Comparison of ENCODE assay signal across 6 cellular contexts in the genomic region with DNA sequence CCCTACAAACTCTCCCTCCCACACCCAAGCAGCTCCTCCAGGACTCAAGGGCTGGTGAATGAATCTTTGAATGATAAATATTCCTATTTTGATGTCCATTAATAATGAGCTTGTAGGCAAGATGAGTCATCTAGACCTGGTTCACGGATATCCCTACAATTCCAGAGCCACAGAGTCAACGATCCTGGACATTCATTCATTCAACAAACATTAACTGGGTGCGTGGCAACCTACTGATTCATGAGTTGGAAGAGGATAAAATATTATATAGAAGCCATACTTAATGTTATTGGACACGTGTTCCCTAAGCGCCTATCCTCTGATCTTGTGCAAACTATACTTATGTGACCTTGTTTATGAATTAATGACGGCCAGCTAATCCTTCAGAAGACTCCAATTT. TPM values are rescaled to one million over a fixed set of nuclear protein-coding genes. Genes with fewer than 3 reads are reported as not detected.
DNase-seq lines count a peak whose midpoint lies in the region; ATAC-seq, FAIRE-seq and TF ChIP-seq lines count a peak whose summit lies in the region.

No MANE protein-coding gene starts in this region.

- peak overlapping the region; percentile 89 for H2AFZ ChIP-seq in K562 (ENCODE audit: low read depth, low read length)

- no peaks in the 10 kb centered on the region for H3K27me3 ChIP-seq in HUES64 (ENCODE audit: insufficient read depth, low read length)
- peaks cover 0 to 11% of the 10 kb centered on the region in 2 experiments; a peak in 2 of 5 replicates for H3K27me3 ChIP-seq in K562 (ENCODE audit: control insufficient read depth in 2 of 2, insufficient read depth in 2 of 2, low read length in 2 of 2)
- no peaks in the 10 kb centered on the region for H3K27me3 ChIP-seq in aorta (ENCODE audit: control insufficient read depth in 1 of 2, insufficient read depth in 2 of 2, low read length in 1 of 2)

- no peak for ATAC-seq in K562
- peak; percentile 30 for ATAC-seq in omental fat pad (ENCODE audit: low FRiP score)
- ATAC-seq in GM19467 (IDR thresholded peaks at IDR 0.05; ENCODE audit: unreplicated experiment) = no peak
- no peak for ATAC-seq in aorta (ENCODE audit: low FRiP score)

- no peak for FAIRE-seq in K562 (lab: Jason Lieb, UNC)

- TF ChIP-seq EP300 in K562 (IDR thresholded peaks at IDR 0.05; ENCODE audit: low read length) = no peak

- WGBS in HUES64 = 35% methylated on average over 4 of the region's 6 CpGs
- 49% methylated on average over 6 of the region's 6 CpGs for WGBS in K562 (ENCODE audit: insufficient coverage, low coverage, missing lambda C conversion rate)
- 50 to 53% methylated on average over 6 of the region's 6 CpGs for WGBS in aorta, 2 donors

- no peaks in the 10 kb centered on the region for H3K36me3 ChIP-seq in HUES64 (ENCODE audit: insufficient read depth, low read length)
- H3K36me3 ChIP-seq in K562 (ENCODE audit: control insufficient read depth, insufficient read depth, low read length) = no peaks in the 10 kb centered on the region
- no peaks in the 10 kb centered on the region for H3K36me3 ChIP-seq in aorta (ENCODE audit: control insufficient read depth in 1 of 2, insufficient read depth in 2 of 2, low read length in 1 of 2)

- H3K9me3 ChIP-seq in HUES64 (ENCODE audit: insufficient read depth, low read depth, low read length) (no peaks in the 10 kb centered on the region), K562 (replicated peaks; ENCODE audit: control insufficient read depth, insufficient read depth, low read depth, low read length) (no peaks in the 10 kb centered on the region), aorta (ENCODE audit: control insufficient read depth, low read length) (no peaks in the 10 kb centered on the region)

- in situ Hi-C loops in K562 (cut with MboI) = no loop called here

- BruUV-seq in K562 (replicated peaks; lab: Mats Ljungman, UMichigan) = no TSS peak

- no peaks in the 10 kb centered on the region for H3K79me2 ChIP-seq in K562 (ENCODE audit: control insufficient read depth, insufficient read depth, low read length)

- H3K4me1 ChIP-seq in HUES64 (ENCODE audit: insufficient read depth, low read length) (peaks cover 19% of the 10 kb centered on the region), K562 (replicated peaks in 1 of 2; ENCODE audit: control insufficient read depth in 2 of 2, insufficient read depth in 2 of 2, low read length in 2 of 2) (peaks cover 0 to 7% of the 10 kb centered on the region in 2 experiments; a peak in 1 of 5 replicates), aorta (ENCODE audit: control insufficient read depth in 1 of 2, insufficient read depth in 2 of 2, low read length in 2 of 2) (no peaks in the 10 kb centered on the region)

- H3K9me1 ChIP-seq in K562 (ENCODE audit: control insufficient read depth, insufficient read depth, low read length) = no peaks in the 10 kb centered on the region

- peak overlapping the region; percentile 52 for H3K4me2 ChIP-seq in K562 (ENCODE audit: insufficient read depth, low read length)

- intact Hi-C loops in K562 (cut with micrococcal nuclease) (no loop called here), aorta (cut with DNase I) (no loop called here)

- no peak overlapping the region for H3K27ac ChIP-seq in HUES64 (ENCODE audit: low read depth, low read length)
- no peak overlapping the region for H3K27ac ChIP-seq in K562 (ENCODE audit: extremely low read depth, low read depth, low read length)
- no peak overlapping the region for H3K27ac ChIP-seq in aorta (ENCODE audit: low read depth in 1 of 2, low read length in 2 of 2)

- TF ChIP-seq POLR2A in K562 (conservative IDR thresholded peaks at IDR 0.05) = no peak

- TF ChIP-seq CTCF in K562 (IDR thresholded peaks at IDR 0.05 in 2 of 3, conservative IDR thresholded peaks at IDR 0.05 in 1 of 3; ENCODE audit: insufficient read depth in 2 of 3, low read depth in 1 of 3, low read length in 3 of 3) = no peak
- TF ChIP-seq CTCF in omental fat pad (IDR thresholded peaks at IDR 0.05) = no peak

- peaks cover 6% of the 10 kb centered on the region; the same call in 1 of the 2 replicates for H4K20me1 ChIP-seq in K562 (replicated peaks; ENCODE audit: control insufficient read depth, insufficient read depth, low read length)

- POLR2A ChIA-PET in K562 (lab: Yijun Ruan, JAX) = interaction anchor here (0.7 kb wide), 1 partner anchor 821 kb away, joined by 3 read pairs; no protein-coding TSS in a partner anchor

- H3K9ac ChIP-seq in HUES64 (ENCODE audit: low read depth, low read length) = no peak overlapping the region
- no peak overlapping the region for H3K9ac ChIP-seq in K562 (ENCODE audit: insufficient read depth in 1 of 2, low read depth in 2 of 2, low read length in 2 of 2)

- CTCF ChIA-PET in K562 (lab: Yijun Ruan, JAX; ENCODE audit: low intra/inter-chr PET ratio) = no interaction called here

- peak overlapping the region; percentile 32; the same call in 1 of the 2 replicates for H3K4me3 ChIP-seq in HUES64 (ENCODE audit: low read length)
- no peak overlapping the region for H3K4me3 ChIP-seq in K562
- no peak overlapping the region for H3K4me3 ChIP-seq in aorta (ENCODE audit: low read length in 2 of 2)

- no peak for DNase-seq in K562 (ENCODE audit: extremely low read depth in 1 of 4, low spot score in 3 of 4)
- DNase-seq in omental fat pad (ENCODE audit: low spot score) = no peak
- no peak for DNase-seq in GDM1 (lab: John Stamatoyannopoulos, UW)
- no peak for DNase-seq in aorta

- TF ChIP-seq RAD21 in K562 (CRISPR knock-in tag; conservative IDR thresholded peaks at IDR 0.05 in 1 of 2, IDR thresholded peaks at IDR 0.05 in 1 of 2) = no peak

RNA-seq across cellular contexts. Expression of gene OTUB2, which starts 0.4 kb away (rescaled TPM):
- polyA plus RNA-seq in HUES64 (2013, experiment 1 of 2) = 3.2 TPM
- 4.1 TPM for polyA plus RNA-seq in HUES64 (2013, experiment 2 of 2)
- 0.12 and 0.72 TPM in 2 replicates for total RNA-seq in K562 (2011; cell fraction: chromatin; rRNA removed; ENCODE audit: low replicate concordance)
- total RNA-seq in K562 (2011; cell fraction: nucleolus; rRNA removed) = 0.26 and 1.0 TPM in 2 replicates
- total RNA-seq in K562 (2011; cell fraction: nucleoplasm; rRNA removed) = 0.22 and 0.38 TPM in 2 replicates
- total RNA-seq in K562 (2014; rRNA removed) (0.23 and 0.24 TPM in 2 replicates), K562 (2014; rRNA removed; fragmentation: Illumina TruSeq; extraction: Trizol) (0.07 and 0.35 TPM in 2 replicates), K562 (2015; rRNA removed; fragmentation: Illumina TruSeq; extraction: Trizol) (0.11 and 0.15 TPM in 2 replicates), K562 (2021) (0.31 and 0.34 TPM in 2 replicates), omental fat pad (1 to 10 TPM in 2 of 4 donors, under 1 TPM in 2; 0.47 to 1.7 (median 0.96) TPM), aorta (under 1 TPM; 0.42 to 0.60 TPM)
- polyA plus RNA-seq in K562 (2011; rRNA removed) (0.11 and 0.20 TPM in 2 replicates), K562 (2014; fragmentation: Illumina TruSeq; extraction: Trizol) (0.15 and 0.21 TPM in 2 replicates), K562 (2014; fragmentation: Nextera tagmentation; extraction: Ambion mirVana) (under 1 TPM; 0.01 to 0.08 TPM), K562 (2014; rRNA removed) (0.08 and 0.26 TPM in 2 replicates), aorta (not detected)
- polyA plus RNA-seq in K562 (2011; cell fraction: cytosol; rRNA removed) = 0.09 and 0.12 TPM in 2 replicates
- polyA plus RNA-seq in K562 (2011; cell fraction: nucleus; rRNA removed) = 0.18 and 0.33 TPM in 2 replicates
- polyA plus RNA-seq in K562 (2012) = 0.21 and 0.28 TPM in 2 replicates
- polyA minus RNA-seq in K562 (2011; rRNA and poly(A)+ RNA removed) = 0.18 and 0.46 TPM in 2 replicates
- polyA minus RNA-seq in K562 (2011; cell fraction: cytosol; rRNA and poly(A)+ RNA removed) = 0.67 TPM in 1 of 2 replicates, not detected in the other
- 0.22 and 0.40 TPM in 2 replicates for polyA minus RNA-seq in K562 (2011; cell fraction: nucleus; rRNA and poly(A)+ RNA removed)

RNA-seq across cellular contexts. Expression of gene CCDC197, which starts 28.6 kb away (rescaled TPM):
- polyA plus RNA-seq in HUES64 (2013, experiment 1 of 2) = not detected
- not detected for polyA plus RNA-seq in HUES64 (2013, experiment 2 of 2)
- total RNA-seq in K562 (2011; cell fraction: chromatin; rRNA removed; ENCODE audit: low replicate concordance) = not detected in 2 replicates
- not detected in 2 replicates for total RNA-seq in K562 (2011; cell fraction: nucleolus; rRNA removed)
- not detected in 2 replicates for total RNA-seq in K562 (2011; cell fraction: nucleoplasm; rRNA removed)
- total RNA-seq in K562 (2014; rRNA removed) (not detected in 2 replicates), K562 (2014; rRNA removed; fragmentation: Illumina TruSeq; extraction: Trizol) (not detected in 2 replicates), K562 (2015; rRNA removed; fragmentation: Illumina TruSeq; extraction: Trizol) (not detected in 2 replicates), K562 (2021) (not detected in 2 replicates), omental fat pad (not detected), aorta (under 1 TPM in 1 of 2 donors, not detected in 1; 0.60 TPM)
- polyA plus RNA-seq in K562 (2011; rRNA removed) (not detected in 2 replicates), K562 (2014; fragmentation: Illumina TruSeq; extraction: Trizol) (not detected in 2 replicates), K562 (2014; fragmentation: Nextera tagmentation; extraction: Ambion mirVana) (not detected), K562 (2014; rRNA removed) (not detected in 2 replicates), aorta (not detected)
- not detected in 2 replicates for polyA plus RNA-seq in K562 (2011; cell fraction: cytosol; rRNA removed)
- not detected in 2 replicates for polyA plus RNA-seq in K562 (2011; cell fraction: nucleus; rRNA removed)
- polyA plus RNA-seq in K562 (2012) = not detected in 2 replicates
- not detected in 2 replicates for polyA minus RNA-seq in K562 (2011; rRNA and poly(A)+ RNA removed)
- not detected in 2 replicates for polyA minus RNA-seq in K562 (2011; cell fraction: cytosol; rRNA and poly(A)+ RNA removed)
- polyA minus RNA-seq in K562 (2011; cell fraction: nucleus; rRNA and poly(A)+ RNA removed) = not detected in 2 replicates

RNA-seq across cellular contexts. Expression of gene ASB2, which starts 49.4 kb away (rescaled TPM):
- 0.30 TPM for polyA plus RNA-seq in HUES64 (2013, experiment 1 of 2)
- polyA plus RNA-seq in HUES64 (2013, experiment 2 of 2) = 0.51 TPM
- not detected in 2 replicates for total RNA-seq in K562 (2011; cell fraction: chromatin; rRNA removed; ENCODE audit: low replicate concordance)
- total RNA-seq in K562 (2011; cell fraction: nucleolus; rRNA removed) = not detected in 2 replicates
- total RNA-seq in K562 (2011; cell fraction: nucleoplasm; rRNA removed) = not detected in 2 replicates
- total RNA-seq in K562 (2014; rRNA removed) (not detected in 2 replicates), K562 (2014; rRNA removed; fragmentation: Illumina TruSeq; extraction: Trizol) (not detected in 2 replicates), K562 (2015; rRNA removed; fragmentation: Illumina TruSeq; extraction: Trizol) (not detected in 2 replicates), K562 (2021) (not detected in 2 replicates), omental fat pad (1 to 10 TPM in 1 of 4 donors, under 1 TPM in 3; 0.36 to 2.4 (median 0.56) TPM), aorta (10 to 100 TPM; 53.3 to 57.0 TPM)
- polyA plus RNA-seq in K562 (2011; rRNA removed) (not detected in 2 replicates), K562 (2014; fragmentation: Illumina TruSeq; extraction: Trizol) (not detected in 2 replicates), K562 (2014; fragmentation: Nextera tagmentation; extraction: Ambion mirVana) (not detected), K562 (2014; rRNA removed) (not detected in 2 replicates), aorta (10 to 100 TPM in 1 of 2 donors, 1 to 10 TPM in 1; 9.1 to 24.8 TPM)
- polyA plus RNA-seq in K562 (2011; cell fraction: cytosol; rRNA removed) = not detected in 2 replicates
- polyA plus RNA-seq in K562 (2011; cell fraction: nucleus; rRNA removed) = not detected in 2 replicates
- polyA plus RNA-seq in K562 (2012) = 0.12 TPM in 1 of 2 replicates, not detected in the other
- not detected in 2 replicates for polyA minus RNA-seq in K562 (2011; rRNA and poly(A)+ RNA removed)
- polyA minus RNA-seq in K562 (2011; cell fraction: cytosol; rRNA and poly(A)+ RNA removed) = not detected in 2 replicates
- polyA minus RNA-seq in K562 (2011; cell fraction: nucleus; rRNA and poly(A)+ RNA removed) = not detected in 2 replicates

RNA-seq across cellular contexts. Expression of gene DDX24, which starts 55.3 kb away (rescaled TPM):
- polyA plus RNA-seq in HUES64 (2013, experiment 1 of 2) = 132 TPM
- polyA plus RNA-seq in HUES64 (2013, experiment 2 of 2) = 132 TPM
- total RNA-seq in K562 (2011; cell fraction: chromatin; rRNA removed; ENCODE audit: low replicate concordance) = 39.3 and 70.0 TPM in 2 replicates
- 36.2 TPM in 2 replicates for total RNA-seq in K562 (2011; cell fraction: nucleolus; rRNA removed)
- total RNA-seq in K562 (2011; cell fraction: nucleoplasm; rRNA removed) = 33.4 and 34.7 TPM in 2 replicates
- total RNA-seq in K562 (2014; rRNA removed) (98.3 and 104 TPM in 2 replicates), K562 (2014; rRNA removed; fragmentation: Illumina TruSeq; extraction: Trizol) (129 and 139 TPM in 2 replicates), K562 (2015; rRNA removed; fragmentation: Illumina TruSeq; extraction: Trizol) (122 and 125 TPM in 2 replicates), K562 (2021) (118 and 127 TPM in 2 replicates), omental fat pad (100 to 1,000 TPM; 106 to 215 (median 147) TPM), aorta (100 to 1,000 TPM; 190 to 198 TPM)
- polyA plus RNA-seq in K562 (2011; rRNA removed) (95.7 and 98.6 TPM in 2 replicates), K562 (2014; fragmentation: Illumina TruSeq; extraction: Trizol) (139 and 175 TPM in 2 replicates), K562 (2014; fragmentation: Nextera tagmentation; extraction: Ambion mirVana) (100 to 1,000 TPM in 1 of 2 experiments, 10 to 100 TPM in 1; 95.1 to 136 TPM), K562 (2014; rRNA removed) (67.4 and 82.4 TPM in 2 replicates), aorta (100 to 1,000 TPM in 1 of 2 donors, 10 to 100 TPM in 1; 43.7 to 158 TPM)
- polyA plus RNA-seq in K562 (2011; cell fraction: cytosol; rRNA removed) = 61.5 and 65.0 TPM in 2 replicates
- polyA plus RNA-seq in K562 (2011; cell fraction: nucleus; rRNA removed) = 76.7 and 77.4 TPM in 2 replicates
- polyA plus RNA-seq in K562 (2012) = 67.1 and 89.1 TPM in 2 replicates
- 102 and 114 TPM in 2 replicates for polyA minus RNA-seq in K562 (2011; rRNA and poly(A)+ RNA removed)
- 32.5 and 54.1 TPM in 2 replicates for polyA minus RNA-seq in K562 (2011; cell fraction: cytosol; rRNA and poly(A)+ RNA removed)
- 28.8 and 48.1 TPM in 2 replicates for polyA minus RNA-seq in K562 (2011; cell fraction: nucleus; rRNA and poly(A)+ RNA removed)

RNA-seq across cellular contexts. Expression of gene IFI27L1, which starts 55.4 kb away (rescaled TPM):
- polyA plus RNA-seq in HUES64 (2013, experiment 1 of 2) = 9.4 TPM
- polyA plus RNA-seq in HUES64 (2013, experiment 2 of 2) = 14.0 TPM
- total RNA-seq in K562 (2011; cell fraction: chromatin; rRNA removed; ENCODE audit: low replicate concordance) = 24.1 and 32.5 TPM in 2 replicates
- 33.0 and 35.5 TPM in 2 replicates for total RNA-seq in K562 (2011; cell fraction: nucleolus; rRNA removed)
- 30.1 and 34.7 TPM in 2 replicates for total RNA-seq in K562 (2011; cell fraction: nucleoplasm; rRNA removed)
- total RNA-seq in K562 (2014; rRNA removed) (20.3 and 24.6 TPM in 2 replicates), K562 (2014; rRNA removed; fragmentation: Illumina TruSeq; extraction: Trizol) (13.8 and 19.7 TPM in 2 replicates), K562 (2015; rRNA removed; fragmentation: Illumina TruSeq; extraction: Trizol) (17.6 and 17.8 TPM in 2 replicates), K562 (2021) (20.2 and 23.8 TPM in 2 replicates), omental fat pad (10 to 100 TPM in 3 of 4 donors, 1 to 10 TPM in 1; 9.2 to 28.6 (median 13.1) TPM), aorta (10 to 100 TPM; 13.7 to 16.8 TPM)
- polyA plus RNA-seq in K562 (2011; rRNA removed) (28.0 and 31.9 TPM in 2 replicates), K562 (2014; fragmentation: Illumina TruSeq; extraction: Trizol) (14.5 and 19.3 TPM in 2 replicates), K562 (2014; fragmentation: Nextera tagmentation; extraction: Ambion mirVana) (10 to 100 TPM; 22.8 to 28.0 TPM), K562 (2014; rRNA removed) (25.0 and 25.6 TPM in 2 replicates), aorta (10 to 100 TPM; 20.8 to 21.8 TPM)
- polyA plus RNA-seq in K562 (2011; cell fraction: cytosol; rRNA removed) = 35.9 TPM in 2 replicates
- polyA plus RNA-seq in K562 (2011; cell fraction: nucleus; rRNA removed) = 50.2 and 57.1 TPM in 2 replicates
- polyA plus RNA-seq in K562 (2012) = 23.6 and 32.5 TPM in 2 replicates
- polyA minus RNA-seq in K562 (2011; rRNA and poly(A)+ RNA removed) = 4.8 and 7.3 TPM in 2 replicates
- 3.3 and 5.8 TPM in 2 replicates for polyA minus RNA-seq in K562 (2011; cell fraction: cytosol; rRNA and poly(A)+ RNA removed)
- 6.5 and 11.7 TPM in 2 replicates for polyA minus RNA-seq in K562 (2011; cell fraction: nucleus; rRNA and poly(A)+ RNA removed)

Comparison
In these comparisons a context has a peak if more than half of its experiments do, and no peak if none do; other contexts are left out.
1. RNA of gene ASB2, which starts 49.4 kb away (total RNA-seq): 53.3 to 57.0 TPM in aorta; 0.36 to 2.4 TPM in omental fat pad and not detected in K562; every median in the first group is over 10 times any median in the second.